ENCODE assay signal across 26 cellular contexts in the genomic region with DNA sequence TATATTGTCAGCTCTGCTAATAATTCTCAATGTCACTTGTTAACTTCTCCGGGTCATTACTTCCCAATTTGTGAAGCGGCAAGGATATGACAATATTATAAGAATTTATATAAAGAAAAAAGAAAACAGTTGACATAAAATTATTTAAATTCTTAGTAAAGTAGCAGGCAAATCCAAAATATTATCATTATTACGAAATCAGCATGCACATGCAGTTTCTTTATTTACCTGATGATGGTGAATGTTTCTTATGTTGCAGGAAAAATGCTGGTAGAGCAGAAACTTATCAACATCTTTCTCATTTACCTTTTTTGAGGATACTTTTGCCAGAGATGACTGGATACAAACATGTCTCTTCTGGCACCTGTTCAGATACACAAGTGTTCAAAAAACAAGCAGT.
"Had no signal": no experiment of that assay in that cellular context is flagged by ENCODE, and none has a peak within 500 bp of the region (broad histone marks: within the 10 kb centered on the region; RNA-seq: fewer than 3 reads in every experiment).

No MANE protein-coding gene starts in this region.

- FAIRE-seq: colon, endometrium, frontal cortex had no signal

- ATAC-seq: effector memory CD8-positive, alpha-beta T cell; esophagus mucosa; foreskin keratinocyte; gastrocnemius medialis; gastroesophageal sphincter; heart left ventricle; heart right ventricle had no signal

- DNase-seq: colonic mucosa; cortex of kidney; dermis blood vessel endothelial cell; dorsolateral prefrontal cortex; effector CD4-positive, alpha-beta T cell; effector CD8-positive, alpha-beta T cell; effector memory CD4-positive, alpha-beta T cell; effector memory CD8-positive, alpha-beta T cell; endodermal cell; erythroblast; esophagus squamous epithelium; foreskin fibroblast; foreskin keratinocyte; gastrocnemius medialis; glutamatergic neuron; head of caudate nucleus; heart left ventricle; heart right ventricle had no signal

- H3K36me3 ChIP-seq: colonic mucosa had no signal

- H3K9me3 ChIP-seq: colonic mucosa, esophagus muscularis mucosa, esophagus squamous epithelium, gastrocnemius medialis, gastroesophageal sphincter, heart left ventricle, heart right ventricle had no signal

- H3K4me1 ChIP-seq: colonic mucosa, esophagus squamous epithelium, gastroesophageal sphincter had no signal

- H3K27me3 ChIP-seq: colonic mucosa, dorsolateral prefrontal cortex, esophagus muscularis mucosa, esophagus squamous epithelium, foreskin keratinocyte, gastrocnemius medialis, gastroesophageal sphincter, heart left ventricle, heart right ventricle had no signal

- H3K27ac ChIP-seq: colonic mucosa, coronary artery, dorsolateral prefrontal cortex, epithelial cell of prostate, esophagus muscularis mucosa, esophagus squamous epithelium, foreskin keratinocyte, gastrocnemius medialis, gastroesophageal sphincter, heart left ventricle, heart right ventricle had no signal

- H3K4me3 ChIP-seq: colonic mucosa, coronary artery, dorsolateral prefrontal cortex, esophagus muscularis mucosa, esophagus squamous epithelium, gastrocnemius medialis, gastroesophageal sphincter, heart left ventricle, heart right ventricle had no signal
